ENCODE assay signal across 20 cellular contexts in genomic region chr13:21528616-21529015, GRCh38.
DNase-seq lines count a peak whose midpoint lies in the region; ATAC-seq, FAIRE-seq and TF ChIP-seq lines count a peak whose summit lies in the region.
"Had no signal": no experiment of that assay in that cellular context is flagged by ENCODE, and none has a peak within 500 bp of the region (broad histone marks: within the 10 kb centered on the region; RNA-seq: fewer than 3 reads in every experiment).

No MANE protein-coding gene starts in this region.

- peaks cover 3% of the 10 kb centered on the region for H3K79me2 ChIP-seq in hepatocyte

- no peaks in the 10 kb centered on the region for H3K27me3 Mint-ChIP-seq in activated CD8-positive, alpha-beta T cell treated with anti-CD3 and anti-CD28 coated beads, Interleukin-2, amount 10 ng/mL, durations not matched to agents 7 days and 5 days (ENCODE audit: low read depth)
- H3K27me3 Mint-ChIP-seq: activated naive CD8-positive, alpha-beta T cell treated with anti-CD3 and anti-CD28 coated beads, Interleukin-2, amount 50 U/mL, for 24 hours; stimulated activated memory B cell treated with anti-CD40 and anti-IgM and Interleukin-4, amounts not matched to agents 10 μg/mL and 1 μg/mL and 100 μg/mL, for 72 hours had no signal

- ATAC-seq in activated CD8-positive, alpha-beta T cell treated with anti-CD3 and anti-CD28 coated beads, Interleukin-2, amount 10 ng/mL, durations not matched to agents 7 days and 5 days, result no peak
- ATAC-seq in HG02973 (IDR thresholded peaks at IDR 0.05; ENCODE audit: unreplicated experiment), result no peak
- ATAC-seq: left colon; stimulated activated memory B cell treated with anti-CD40 and anti-IgM and Interleukin-4, amounts not matched to agents 10 μg/mL and 1 μg/mL and 100 μg/mL, for 72 hours had no signal

- H3K27ac ChIP-seq in hepatocyte, result no peak overlapping the region
- H3K27ac ChIP-seq: skin epidermis, transverse colon had no signal

- TF ChIP-seq CTCF in hepatocyte (IDR thresholded peaks at IDR 0.05; ENCODE audit: poor library complexity), result no peak

- POLR2A ChIA-PET in activated CD8-positive, alpha-beta T cell treated with anti-CD3 and anti-CD28 coated beads, Interleukin-2, amount 10 ng/mL, durations not matched to agents 7 days and 5 days (lab: Charles Lee), result interaction anchor here (1.0 kb wide), 1 partner anchor 75 kb away, joined by 4 read pairs; the partner anchor contains the start of gene MICU2

- CTCF ChIA-PET in activated CD8-positive, alpha-beta T cell treated with anti-CD3 and anti-CD28 coated beads, Interleukin-2, amount 10 ng/mL, durations not matched to agents 7 days and 5 days (lab: Charles Lee), result interaction anchor here (0.9 kb wide), 1 partner anchor 110 kb away, joined by 4 read pairs; no protein-coding TSS in a partner anchor

- peaks cover 2% of the 10 kb centered on the region for H3K36me3 Mint-ChIP-seq in activated CD8-positive, alpha-beta T cell treated with anti-CD3 and anti-CD28 coated beads, Interleukin-2, amount 10 ng/mL, durations not matched to agents 7 days and 5 days (ENCODE audit: low read depth)

- H3K36me3 ChIP-seq in hepatocyte (replicated peaks; ENCODE audit: insufficient read depth, low read depth), result no peaks in the 10 kb centered on the region
- H3K36me3 ChIP-seq: transverse colon had no signal

- WGBS in hepatocyte (ENCODE audit: low lambda C conversion rate, missing lambda C conversion rate), result 82% methylated on average over 6 of the region's 6 CpGs

- H3K4me3 Mint-ChIP-seq in activated CD8-positive, alpha-beta T cell treated with anti-CD3 and anti-CD28 coated beads, Interleukin-2, amount 10 ng/mL, durations not matched to agents 7 days and 5 days, result no peak overlapping the region
- H3K4me3 Mint-ChIP-seq: activated naive CD8-positive, alpha-beta T cell treated with anti-CD3 and anti-CD28 coated beads, Interleukin-2, amount 50 U/mL, for 24 hours; activated T-cell treated with anti-CD3 and anti-CD28 coated beads, Interleukin-2, amount 50 U/mL, for 4 hours; stimulated activated memory B cell treated with anti-CD40 and anti-IgM and Interleukin-4, amounts not matched to agents 10 μg/mL and 1 μg/mL and 100 μg/mL, for 72 hours had no signal

- H3K4me2 ChIP-seq in hepatocyte, result no peak overlapping the region

- H3K9me2 ChIP-seq in hepatocyte (replicated peaks; ENCODE audit: insufficient read depth), result no peaks in the 10 kb centered on the region

- peaks cover 16% of the 10 kb centered on the region for H3K4me1 ChIP-seq in hepatocyte (ENCODE audit: insufficient read depth)
- H3K4me1 ChIP-seq: transverse colon had no signal

- no peak overlapping the region for H3K4me3 ChIP-seq in hepatocyte
- H3K4me3 ChIP-seq: skin epidermis, transverse colon had no signal

- no peaks in the 10 kb centered on the region for H3K9me3 Mint-ChIP-seq in activated CD8-positive, alpha-beta T cell treated with anti-CD3 and anti-CD28 coated beads, Interleukin-2, amount 10 ng/mL, durations not matched to agents 7 days and 5 days (ENCODE audit: insufficient read depth)
- H3K9me3 Mint-ChIP-seq: activated naive CD8-positive, alpha-beta T cell treated with anti-CD3 and anti-CD28 coated beads, Interleukin-2, amount 50 U/mL, for 24 hours; activated T-cell treated with anti-CD3 and anti-CD28 coated beads, Interleukin-2, amount 50 U/mL, for 4 hours; stimulated activated memory B cell treated with anti-CD40 and anti-IgM and Interleukin-4, amounts not matched to agents 10 μg/mL and 1 μg/mL and 100 μg/mL, for 72 hours had no signal

- no peaks in the 10 kb centered on the region for H3K27me3 ChIP-seq in hepatocyte
- H3K27me3 ChIP-seq: transverse colon had no signal

- FAIRE-seq in endometrium (lab: Jason Lieb, UNC), result peak; percentile 88
- FAIRE-seq: D721Med, endothelial cell of umbilical vein, GM18507, GM19239 had no signal

- H3K4me1 Mint-ChIP-seq in activated CD8-positive, alpha-beta T cell treated with anti-CD3 and anti-CD28 coated beads, Interleukin-2, amount 10 ng/mL, durations not matched to agents 7 days and 5 days (ENCODE audit: low read depth), result no peaks in the 10 kb centered on the region
- H3K4me1 Mint-ChIP-seq: stimulated activated memory B cell treated with anti-CD40 and anti-IgM and Interleukin-4, amounts not matched to agents 10 μg/mL and 1 μg/mL and 100 μg/mL, for 72 hours had no signal

- no peaks in the 10 kb centered on the region for H4K20me1 ChIP-seq in hepatocyte (ENCODE audit: insufficient read depth, poor library complexity, severe bottlenecking)

- DNase-seq in AG08396 (ENCODE audit: low spot score) (peak; percentile 63), LHCN-M2 (ENCODE audit: low read depth) (peak; percentile 55), myocyte (ENCODE audit: low read depth) (peak; percentile 29), hepatocyte (ENCODE audit: low spot score) (no peak), midbrain (lab: John Stamatoyannopoulos, UW) (no peak)
- no peak for DNase-seq in activated CD8-positive, alpha-beta T cell treated with anti-CD3 and anti-CD28 coated beads, Interleukin-2, amount 10 ng/mL, durations not matched to agents 7 days and 5 days
- DNase-seq: activated CD4-positive, alpha-beta T cell treated with anti-CD3 and anti-CD28 coated beads, Interleukin-2, amount 50 U/mL, for 1 hour; activated naive CD8-positive, alpha-beta T cell treated with anti-CD3 and anti-CD28 coated beads, Interleukin-2, amount 50 U/mL, for 24 hours; activated T-cell treated with anti-CD3 and anti-CD28 coated beads, Interleukin-2, amount 50 U/mL, for 4 hours; Kasumi-1; left colon; transverse colon had no signal

- no peak overlapping the region for H2AFZ ChIP-seq in hepatocyte

- H3K9me3 ChIP-seq in hepatocyte (ENCODE audit: low read depth), result no peaks in the 10 kb centered on the region
- H3K9me3 ChIP-seq: transverse colon had no signal

- H3K27ac Mint-ChIP-seq in activated CD8-positive, alpha-beta T cell treated with anti-CD3 and anti-CD28 coated beads, Interleukin-2, amount 10 ng/mL, durations not matched to agents 7 days and 5 days, result no peak overlapping the region
- H3K27ac Mint-ChIP-seq: activated naive CD8-positive, alpha-beta T cell treated with anti-CD3 and anti-CD28 coated beads, Interleukin-2, amount 50 U/mL, for 24 hours; stimulated activated memory B cell treated with anti-CD40 and anti-IgM and Interleukin-4, amounts not matched to agents 10 μg/mL and 1 μg/mL and 100 μg/mL, for 72 hours had no signal

Comparison
In these comparisons a context has a peak if more than half of its experiments do, and no peak if none do; other contexts are left out.
1. DNase-seq: peak in AG08396 (single experiment), LHCN-M2 (single experiment) and myocyte (single experiment); none in activated CD8-positive, alpha-beta T cell treated with anti-CD3 and anti-CD28 coated beads, Interleukin-2, amount 10 ng/mL, durations not matched to agents 7 days and 5 days (single experiment), hepatocyte (single experiment) and midbrain (single experiment).